8 cellular contexts compared by ENCODE assay signal in genomic region chr7:102122026-102122425, GRCh38.
DNase-seq lines count a peak whose midpoint lies in the region; ATAC-seq and TF ChIP-seq lines count a peak whose summit lies in the region.

No MANE protein-coding gene starts in this region.

- no peaks in the 10 kb centered on the region for H3K9me3 Mint-ChIP-seq in chondrocyte (ENCODE audit: low read depth)
- no peaks in the 10 kb centered on the region for H3K9me3 Mint-ChIP-seq in osteocyte (ENCODE audit: unreplicated experiment)

- ATAC-seq in GM18861 (IDR thresholded peaks at IDR 0.05; ENCODE audit: unreplicated experiment) (no peak), GM19395 (IDR thresholded peaks at IDR 0.05; ENCODE audit: unreplicated experiment) (no peak)

- H3K4me3 Mint-ChIP-seq in chondrocyte (ENCODE audit: unreplicated experiment) (no peak overlapping the region), osteocyte (ENCODE audit: unreplicated experiment) (peak overlapping the region; percentile 29)

- H3K27me3 Mint-ChIP-seq in chondrocyte (ENCODE audit: low read depth) (no peaks in the 10 kb centered on the region), osteocyte (ENCODE audit: unreplicated experiment) (no peaks in the 10 kb centered on the region)

- TF ChIP-seq CTCF in chondrocyte (IDR thresholded peaks at IDR 0.05) (no peak), osteocyte (IDR thresholded peaks at IDR 0.05) (no peak)

- H3K36me3 Mint-ChIP-seq in chondrocyte (ENCODE audit: low read depth) (peaks cover 2% of the 10 kb centered on the region), osteocyte (ENCODE audit: unreplicated experiment) (peaks cover 3% of the 10 kb centered on the region)

- peaks cover 54% of the 10 kb centered on the region for H3K4me1 Mint-ChIP-seq in chondrocyte (ENCODE audit: low read depth)
- peaks cover 40% of the 10 kb centered on the region for H3K4me1 Mint-ChIP-seq in osteocyte (ENCODE audit: unreplicated experiment)

- H3K27ac Mint-ChIP-seq in chondrocyte (ENCODE audit: unreplicated experiment) (peak overlapping the region; percentile 85), osteocyte (ENCODE audit: unreplicated experiment) (peak overlapping the region; percentile 66)

- DNase-seq in GM19238 (ENCODE audit: insufficient read length, low spot score) (peak; percentile 32), NOMO-1 (lab: John Stamatoyannopoulos, UW; ENCODE audit: unreplicated experiment in 2 of 2) (peak; percentile 53 to 99), chondrocyte (ENCODE audit: low spot score) (no peak), osteocyte (ENCODE audit: extremely low spot score, unreplicated experiment) (no peak), caudate nucleus (lab: John Stamatoyannopoulos, UW) (no peak)
- DNase-seq in activated CD8-positive, alpha-beta memory T cell treated with anti-CD3 and anti-CD28 coated beads, Interleukin-2, amount 50 U/mL, for 4 hours = no peak

- no peak overlapping the region for H3K27ac ChIP-seq in caudate nucleus (ENCODE audit: low read depth, low read length)

Comparison
In these comparisons a context has a peak if more than half of its experiments do, and no peak if none do; other contexts are left out.
1. DNase-seq: peak in GM19238 (single experiment) and NOMO-1 (2 of 2); none in chondrocyte (single experiment), osteocyte (single experiment), activated CD8-positive, alpha-beta memory T cell treated with anti-CD3 and anti-CD28 coated beads, Interleukin-2, amount 50 U/mL, for 4 hours (single experiment) and caudate nucleus (0 of 61).